20 cellular contexts compared by ENCODE assay signal in the genomic region with DNA sequence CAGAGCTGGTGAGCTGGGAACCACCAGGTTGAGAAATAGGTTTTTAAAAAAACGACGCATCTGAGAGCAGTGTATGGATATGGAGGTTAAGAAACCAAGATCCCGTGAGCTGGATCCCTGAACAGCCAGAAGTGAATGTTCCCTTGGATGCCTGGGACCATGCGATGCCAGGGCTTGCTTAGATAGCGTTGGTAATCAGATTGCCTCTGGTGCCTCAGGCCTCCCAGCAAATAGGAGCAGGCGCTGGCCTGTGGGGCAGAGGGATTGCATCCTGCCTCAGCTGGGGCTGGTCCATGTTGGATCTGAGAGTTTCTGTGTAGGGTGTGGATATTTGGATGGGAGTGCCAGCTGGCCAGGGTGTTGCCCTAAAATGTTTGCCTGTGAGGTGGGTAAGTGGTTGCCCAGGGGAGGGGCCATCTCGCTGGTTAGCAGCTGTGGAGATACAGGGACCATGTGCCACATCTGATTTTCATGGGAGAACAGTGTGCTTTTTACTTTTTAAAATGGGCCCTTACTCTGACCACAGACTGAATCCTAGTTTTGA.
"Had no signal": no experiment of that assay in that cellular context is flagged by ENCODE, and none has a peak within 500 bp of the region (broad histone marks: within the 10 kb centered on the region; RNA-seq: fewer than 3 reads in every experiment).

No MANE protein-coding gene starts in this region.

- H3K27ac Mint-ChIP-seq: activated naive CD8-positive, alpha-beta T cell treated with anti-CD3 and anti-CD28 coated beads, Interleukin-2, amount 50 U/mL, for 24 hours; activated T-helper 2 cell treated with anti-CD3 and anti-CD28 coated beads, Interferon-gamma antibody, Interleukin-2, Interleukin-4, amounts not matched to agents 10 μg/mL and 5 μg/mL and 100 μg/mL, durations not matched to agents 14 hours and 24 hours and 36 hours; progenitor cell of endocrine pancreas; stimulated activated naive CD8-positive, alpha-beta T cell treated with anti-CD3 and anti-CD28 coated beads, Interleukin-15, amount 100 ng/mL, for 72 hours had no signal

- DNase-seq: activated CD4-positive, CD25-positive, alpha-beta regulatory T cell treated with anti-CD3 and anti-CD28 coated beads, Interleukin-2, amount 50 U/mL, for 72 hours; activated naive CD4-positive, alpha-beta T cell; activated naive CD8-positive, alpha-beta T cell treated with anti-CD3 and anti-CD28 coated beads, Interleukin-2, amount 50 U/mL, for 24 hours; activated T-cell treated with anti-CD3 and anti-CD28 coated beads, Interleukin-2, amount 50 U/mL, for 4 hours; body of pancreas; dermis blood vessel endothelial cell; effector memory CD4-positive, alpha-beta T cell; foreskin keratinocyte; lower lobe of right lung; natural killer cell; stimulated activated CD4-positive, alpha-beta T cell treated with anti-CD3 and anti-CD28 coated beads, Interleukin-12 subunit alpha, Interleukin-12 subunit beta, amount 100 ng/mL, for 4 hours; stimulated activated CD4-positive, alpha-beta T cell treated with anti-CD3 and anti-CD28 coated beads, Interleukin-4, amount 100 ng/mL, for 4 hours; stimulated activated naive CD8-positive, alpha-beta T cell treated with anti-CD3 and anti-CD28 coated beads, Interleukin-15, amount 100 ng/mL, for 72 hours; transverse colon; uterus; WERI-Rb-1 had no signal

- H3K4me1 Mint-ChIP-seq: activated naive CD8-positive, alpha-beta T cell treated with anti-CD3 and anti-CD28 coated beads, Interleukin-2, amount 50 U/mL, for 24 hours; stimulated activated naive CD8-positive, alpha-beta T cell treated with anti-CD3 and anti-CD28 coated beads, Interleukin-15, amount 100 ng/mL, for 72 hours had no signal

- H3K27ac ChIP-seq: body of pancreas, foreskin keratinocyte, lower lobe of right lung, suprapubic skin, uterus, WERI-Rb-1 had no signal

- H3K27me3 Mint-ChIP-seq: activated naive CD8-positive, alpha-beta T cell treated with anti-CD3 and anti-CD28 coated beads, Interleukin-2, amount 50 U/mL, for 24 hours; progenitor cell of endocrine pancreas; stimulated activated naive CD8-positive, alpha-beta T cell treated with anti-CD3 and anti-CD28 coated beads, Interleukin-15, amount 100 ng/mL, for 72 hours had no signal

- ATAC-seq: activated naive CD8-positive, alpha-beta T cell treated with anti-CD3 and anti-CD28 coated beads, Interleukin-2, amount 50 U/mL, for 24 hours; activated T-cell treated with anti-CD3 and anti-CD28 coated beads, Interleukin-2, amount 50 U/mL, for 4 hours; body of pancreas; foreskin keratinocyte; left lobe of liver; natural killer cell; stimulated activated naive CD8-positive, alpha-beta T cell treated with anti-CD3 and anti-CD28 coated beads, Interleukin-15, amount 100 ng/mL, for 72 hours had no signal

- H3K27me3 ChIP-seq: body of pancreas, foreskin keratinocyte, suprapubic skin, transverse colon, uterus had no signal

- H3K4me1 ChIP-seq: body of pancreas, foreskin keratinocyte, lower lobe of right lung, suprapubic skin, transverse colon, uterus had no signal

- H3K4me3 Mint-ChIP-seq: activated naive CD8-positive, alpha-beta T cell treated with anti-CD3 and anti-CD28 coated beads, Interleukin-2, amount 50 U/mL, for 24 hours; activated T-cell treated with anti-CD3 and anti-CD28 coated beads, Interleukin-2, amount 50 U/mL, for 4 hours; natural killer cell; stimulated activated naive CD8-positive, alpha-beta T cell treated with anti-CD3 and anti-CD28 coated beads, Interleukin-15, amount 100 ng/mL, for 72 hours had no signal

- H3K4me3 ChIP-seq: body of pancreas, lower lobe of right lung, suprapubic skin, transverse colon, uterus had no signal

- H3K36me3 ChIP-seq: uterus had no signal

- H3K9me3 Mint-ChIP-seq: activated naive CD8-positive, alpha-beta T cell treated with anti-CD3 and anti-CD28 coated beads, Interleukin-2, amount 50 U/mL, for 24 hours; activated T-cell treated with anti-CD3 and anti-CD28 coated beads, Interleukin-2, amount 50 U/mL, for 4 hours; activated T-helper 2 cell treated with anti-CD3 and anti-CD28 coated beads, Interferon-gamma antibody, Interleukin-2, Interleukin-4, amounts not matched to agents 10 μg/mL and 5 μg/mL and 100 μg/mL, durations not matched to agents 14 hours and 24 hours and 36 hours; natural killer cell; stimulated activated naive CD8-positive, alpha-beta T cell treated with anti-CD3 and anti-CD28 coated beads, Interleukin-15, amount 100 ng/mL, for 72 hours had no signal

- H3K9me3 ChIP-seq: body of pancreas, lower lobe of right lung, suprapubic skin, transverse colon, uterus had no signal
